Comparison of ENCODE assay signal across 23 cellular contexts in genomic region chr6:44642345-44642744, GRCh38.
DNase-seq lines count a peak whose midpoint lies in the region; ATAC-seq, FAIRE-seq and TF ChIP-seq lines count a peak whose summit lies in the region.
"Had no signal": no experiment of that assay in that cellular context is flagged by ENCODE, and none has a peak within 500 bp of the region (broad histone marks: within the 10 kb centered on the region; RNA-seq: fewer than 3 reads in every experiment).

No MANE protein-coding gene starts in this region.

- in situ Hi-C loops in GM12878 (cut with MboI) = loop anchor here (10.0 kb wide), 1 partner anchor 772 kb away; no protein-coding TSS in a partner anchor

- FAIRE-seq in GM12891 (lab: Jason Lieb, UNC) (no peak), GM12878 (lab: Jason Lieb, UNC) (no peak)
- FAIRE-seq: A204.1, D721Med, H1, HTR-8/SVneo, urothelium cell line had no signal

- no peak overlapping the region for H3K9ac ChIP-seq in PC-3 (ENCODE audit: low read length)
- no peak overlapping the region for H3K9ac ChIP-seq in GM12878 (ENCODE audit: control insufficient read depth, insufficient read depth, low read length)
- H3K9ac ChIP-seq: parathyroid adenoma had no signal

- peaks cover 12% of the 10 kb centered on the region for H3K4me1 ChIP-seq in PC-3 (ENCODE audit: insufficient read depth, low read length)
- H3K4me1 ChIP-seq in GM12878 (ENCODE audit: control insufficient read depth, insufficient read depth, low read length) = no peaks in the 10 kb centered on the region
- no peaks in the 10 kb centered on the region for H3K4me1 ChIP-seq in uterus
- H3K4me1 ChIP-seq: BE2C, parathyroid adenoma, SJCRH30 had no signal

- peak; percentile 68 for ATAC-seq in activated CD4-positive, alpha-beta T cell treated with anti-CD3 and anti-CD28 coated beads for 36 hours
- ATAC-seq in PC-3 = no peak
- peak; percentile 72 for ATAC-seq in GM12878
- ATAC-seq in GM18870 (IDR thresholded peaks at IDR 0.05; ENCODE audit: unreplicated experiment) = no peak

- peak overlapping the region; percentile 63 for H2AFZ ChIP-seq in PC-3 (ENCODE audit: low read length)
- H2AFZ ChIP-seq in GM12878 (ENCODE audit: control insufficient read depth, low read depth, low read length) = no peak overlapping the region
- H2AFZ ChIP-seq: parathyroid adenoma had no signal

- TF ChIP-seq POLR2A in GM12891 (IDR thresholded peaks at IDR 0.05; ENCODE audit: low read depth, low read length) (no peak), GM12878 (IDR thresholded peaks at IDR 0.05; ENCODE audit: low read depth, low read length) (no peak), uterus (IDR thresholded peaks at IDR 0.05) (no peak)

- peaks cover 1% of the 10 kb centered on the region for H3K36me3 Mint-ChIP-seq in activated CD4-positive, alpha-beta T cell treated with anti-CD3 and anti-CD28 coated beads for 36 hours (ENCODE audit: low read depth)
- H3K36me3 Mint-ChIP-seq: memory B cell had no signal

- H3K9me3 ChIP-seq in PC-3 (ENCODE audit: low read length) (no peaks in the 10 kb centered on the region), GM12878 (replicated peaks; ENCODE audit: control insufficient read depth, insufficient read depth, low read length) (no peaks in the 10 kb centered on the region), uterus (no peaks in the 10 kb centered on the region)
- H3K9me3 ChIP-seq: BE2C, SJCRH30 had no signal

- POLR2A ChIA-PET in activated CD4-positive, alpha-beta T cell treated with anti-CD3 and anti-CD28 coated beads for 36 hours (lab: Charles Lee) = interaction anchor here (0.6 kb wide), 1 partner anchor 319 kb away, joined by 4 read pairs; no protein-coding TSS in a partner anchor
- POLR2A ChIA-PET in PC-3 (lab: Charles Lee; ENCODE audit: unreplicated experiment) (no interaction called here), GM12878 (lab: Charles Lee) (no interaction called here)

- TF ChIP-seq CTCF in PC-3 (conservative IDR thresholded peaks at IDR 0.05; ENCODE audit: low read depth, low read length) = no peak
- TF ChIP-seq CTCF in GM12878 (IDR thresholded peaks at IDR 0.05 in 2 of 3, conservative IDR thresholded peaks at IDR 0.05 in 1 of 3; ENCODE audit: control insufficient read depth in 2 of 3, extremely low read depth in 1 of 3, insufficient read depth in 1 of 3, low read depth in 3 of 3, low read length in 3 of 3) = no peak
- no peak for TF ChIP-seq CTCF in uterus (IDR thresholded peaks at IDR 0.05)

- no peaks in the 10 kb centered on the region for H3K79me2 ChIP-seq in PC-3 (ENCODE audit: low read length)
- no peaks in the 10 kb centered on the region for H3K79me2 ChIP-seq in GM12878 (ENCODE audit: control insufficient read depth, insufficient read depth, low read length)
- H3K79me2 ChIP-seq: parathyroid adenoma had no signal

- no peak for TF ChIP-seq EP300 in GM12878 (IDR thresholded peaks at IDR 0.05; ENCODE audit: borderline replicate concordance in 1 of 2, control insufficient read depth in 1 of 2, low read depth in 2 of 2, low read length in 2 of 2)

- WGBS in GM12878 (ENCODE audit: insufficient coverage, insufficient replicate concordance, low lambda C conversion rate, missing lambda C conversion rate) = 88% methylated on average over 1 of the region's 1 CpG

- peaks cover 38% of the 10 kb centered on the region for H3K4me1 Mint-ChIP-seq in activated CD4-positive, alpha-beta T cell treated with anti-CD3 and anti-CD28 coated beads for 36 hours
- H3K4me1 Mint-ChIP-seq: activated B cell treated with CpG ODN at 0.5 μM for 24 hours, memory B cell had no signal

- BruUV-seq in PC-3 (replicated peaks; lab: Mats Ljungman, UMichigan) = no TSS peak
- BruUV-seq in GM12878 (replicated peaks; lab: Mats Ljungman, UMichigan) = no TSS peak

- TF ChIP-seq RAD21 in GM12878 (IDR thresholded peaks at IDR 0.05; ENCODE audit: insufficient read depth, low read depth, low read length) = no peak

- H3K27ac ChIP-seq in PC-3 (ENCODE audit: low read length) = peak overlapping the region; percentile 43
- H3K27ac ChIP-seq in GM12878 (ENCODE audit: control insufficient read depth, insufficient read depth) = no peak overlapping the region
- H3K27ac ChIP-seq in uterus = no peak overlapping the region
- H3K27ac ChIP-seq: parathyroid adenoma, SJCRH30 had no signal

- SMC1A ChIA-PET in GM12878 (lab: Charles Lee; ENCODE audit: uncharacterized antibody, unreplicated experiment) = interaction anchor here (1.4 kb wide), 1 partner anchor 12 kb away, joined by 3 read pairs; no protein-coding TSS in a partner anchor

- H3K4me2 ChIP-seq in PC-3 (ENCODE audit: low read length) = peak overlapping the region; percentile 58
- H3K4me2 ChIP-seq in GM12878 (ENCODE audit: control insufficient read depth, insufficient read depth) = no peak overlapping the region

- H3K27ac Mint-ChIP-seq in activated CD4-positive, alpha-beta T cell treated with anti-CD3 and anti-CD28 coated beads for 36 hours = peak overlapping the region; percentile 93
- H3K27ac Mint-ChIP-seq: activated B cell treated with CpG ODN at 0.5 μM for 24 hours, memory B cell had no signal

- H4K20me1 ChIP-seq in PC-3 (ENCODE audit: low read length) (no peaks in the 10 kb centered on the region), GM12878 (ENCODE audit: control insufficient read depth, insufficient read depth) (no peaks in the 10 kb centered on the region)

- peak overlapping the region; percentile 21 for H3K4me3 Mint-ChIP-seq in activated CD4-positive, alpha-beta T cell treated with anti-CD3 and anti-CD28 coated beads for 36 hours
- H3K4me3 Mint-ChIP-seq: activated B cell treated with CpG ODN at 0.5 μM for 24 hours, memory B cell had no signal

- CTCF ChIA-PET in activated CD4-positive, alpha-beta T cell treated with anti-CD3 and anti-CD28 coated beads for 36 hours (lab: Charles Lee) = interaction anchor here (0.9 to 1.0 kb wide), 2 partner anchors 11 to 14 kb away, joined by 3 read pairs; no protein-coding TSS in a partner anchor
- CTCF ChIA-PET in PC-3 (lab: Charles Lee) (interaction anchor here (0.6 kb wide), 1 partner anchor 779 kb away, joined by 4 read pairs; no protein-coding TSS in a partner anchor), GM12878 (lab: Yijun Ruan, JAX) (interaction anchor here (1.0 to 1.2 kb wide), 3 partner anchors 48 to 702 kb away, joined by 3 read pairs; no protein-coding TSS in a partner anchor)

- H3F3A ChIP-seq in PC-3 (ENCODE audit: low read length, unreplicated experiment) = no peaks in the 10 kb centered on the region

- peak; percentile 41 for DNase-seq in activated CD4-positive, alpha-beta T cell treated with anti-CD3 and anti-CD28 coated beads for 36 hours
- DNase-seq in activated CD4-positive, alpha-beta T cell treated with anti-CD3 and anti-CD28 coated beads, Interleukin-2, amount 50 U/mL, for 4 hours = no peak
- DNase-seq in GM12891 (ENCODE audit: insufficient read length, low spot score) = no peak
- DNase-seq in PC-3 = no peak
- no peak for DNase-seq in GM12878 (ENCODE audit: low read depth, low spot score)
- no peak for DNase-seq in uterus
- DNase-seq in Kasumi-1 (lab: John Stamatoyannopoulos, UW) = no peak
- DNase-seq: activated B cell treated with CpG ODN at 0.5 μM for 24 hours; amniotic stem cell; BE2C; effector CD4-positive, alpha-beta T cell; Karpas-422; NCI-H510A; OCI-M1; SJCRH30 had no signal

- no peaks in the 10 kb centered on the region for H3K36me3 ChIP-seq in PC-3 (ENCODE audit: low read depth, low read length)
- H3K36me3 ChIP-seq in GM12878 (ENCODE audit: control insufficient read depth in 2 of 2, insufficient read depth in 2 of 2, low read length in 1 of 2) = no peaks in the 10 kb centered on the region
- no peaks in the 10 kb centered on the region for H3K36me3 ChIP-seq in uterus
- H3K36me3 ChIP-seq: BE2C, SJCRH30 had no signal

- no peaks in the 10 kb centered on the region for H3K27me3 Mint-ChIP-seq in activated CD4-positive, alpha-beta T cell treated with anti-CD3 and anti-CD28 coated beads for 36 hours

- intact Hi-C loops in activated CD4-positive, alpha-beta T cell treated with anti-CD3 and anti-CD28 coated beads for 36 hours (cut with DNase I, micrococcal nuclease) = loop anchor here (2.0 to 5.0 kb wide), 6 partner anchors 520 to 1282 kb away; partner anchors contain the start of gene SUPT3H (in 1 of the 2)
- intact Hi-C loops in PC-3 (cut with micrococcal nuclease) (no loop called here), GM12878 (cut with micrococcal nuclease; ENCODE audit: unreplicated experiment) (no loop called here), uterus (cut with DNase I; ENCODE audit: low total_unique reads) (no loop called here)

- H3K27me3 ChIP-seq in PC-3 (ENCODE audit: low read length) (no peaks in the 10 kb centered on the region), GM12878 (replicated peaks in 1 of 2; ENCODE audit: control insufficient read depth in 2 of 2, insufficient read depth in 2 of 2, low read length in 1 of 2) (no peaks in the 10 kb centered on the region; a peak in 1 of 4 replicates), uterus (no peaks in the 10 kb centered on the region)
- H3K27me3 ChIP-seq: BE2C, SJCRH30 had no signal

- RAD21 ChIA-PET in GM12878 (lab: Charles Lee; ENCODE audit: unreplicated experiment) = interaction anchor here (1.1 kb wide), 1 partner anchor 13 kb away, joined by 4 read pairs; no protein-coding TSS in a partner anchor

- H3K4me3 ChIP-seq in PC-3 (ENCODE audit: low read length) (no peak overlapping the region), GM12878 (no peak overlapping the region), uterus (no peak overlapping the region)
- H3K4me3 ChIP-seq: SJCRH30 had no signal

- H3K9me2 ChIP-seq in PC-3 (replicated peaks; ENCODE audit: low read length) = no peaks in the 10 kb centered on the region

- no peaks in the 10 kb centered on the region for H3K9me3 Mint-ChIP-seq in activated CD4-positive, alpha-beta T cell treated with anti-CD3 and anti-CD28 coated beads for 36 hours (ENCODE audit: low read depth)

TF ChIP-seq in GM12891, 5 proteins besides CTCF, POLR2A, EP300 and RAD21:
- TF ChIP-seq POU2F2 (IDR thresholded peaks at IDR 0.05; ENCODE audit: low read depth, low read length) = no peak
- no peak for TF ChIP-seq TAF1 (IDR thresholded peaks at IDR 0.05; ENCODE audit: low read depth, low read length)
- no peak for TF ChIP-seq POLR2AphosphoS5 (IDR thresholded peaks at IDR 0.05; ENCODE audit: low read depth, low read length)
- peak; percentile 45 for TF ChIP-seq SPI1 (IDR thresholded peaks at IDR 0.05; ENCODE audit: low read depth, low read length)
- no peak for TF ChIP-seq PAX5 (IDR thresholded peaks at IDR 0.05; ENCODE audit: insufficient read depth, low read length, severe bottlenecking)
TF ChIP-seq in GM12891: peak in this region for 1.

TF ChIP-seq in GM12878, 131 proteins besides CTCF, POLR2A, EP300 and RAD21 (continues in another document):
- TF ChIP-seq ASH2L (IDR thresholded peaks at IDR 0.05; ENCODE audit: borderline replicate concordance, low read depth) (no peak), SPI1 (IDR thresholded peaks at IDR 0.05; ENCODE audit: borderline replicate concordance, insufficient read depth, low read depth, low read length) (peak; percentile 38; the same call in 1 of the 2 replicates), NR2F1 (conservative IDR thresholded peaks at IDR 0.05) (no peak), POLR2AphosphoS5 (IDR thresholded peaks at IDR 0.05; ENCODE audit: low read length) (no peak), BACH1 (IDR thresholded peaks at IDR 0.05; ENCODE audit: borderline replicate concordance) (no peak), SMAD1 (IDR thresholded peaks at IDR 0.05; ENCODE audit: low read depth, partially characterized antibody) (no peak)

Comparison
In these comparisons a context has a peak if more than half of its experiments do, and no peak if none do; other contexts are left out.
1. ATAC-seq: peak in activated CD4-positive, alpha-beta T cell treated with anti-CD3 and anti-CD28 coated beads for 36 hours (single experiment) and GM12878 (single experiment); none in PC-3 (single experiment) and GM18870 (single experiment).
2. intact Hi-C loops: an anchor here in activated CD4-positive, alpha-beta T cell treated with anti-CD3 and anti-CD28 coated beads for 36 hours (2.0 to 5.0 kb wide); none called in PC-3, GM12878 and uterus.